In genomic region chr1:151918819-151919218, GRCh38 we compare ENCODE assay signal across 30 cellular contexts.
"Had no signal": no experiment of that assay in that cellular context is flagged by ENCODE, and none has a peak within 500 bp of the region (broad histone marks: within the 10 kb centered on the region; RNA-seq: fewer than 3 reads in every experiment).

No MANE protein-coding gene starts in this region.

- H3K4me1 ChIP-seq: esophagus squamous epithelium, suprapubic skin, transverse colon, upper lobe of right lung, uterus had no signal

- DNase-seq: cortex of kidney; effector memory CD8-positive, alpha-beta T cell; erythroblast; esophagus squamous epithelium; foreskin melanocyte; glutamatergic neuron; heart right ventricle; hippocampal formation; immature natural killer cell; islet precursor cell; kidney glomerular epithelial cell; left colon; left ventricle myocardium superior; mesenchymal stem cell; mucosa of descending colon; naive B cell; small intestine; stimulated activated CD4-positive, alpha-beta T cell treated with anti-CD3 and anti-CD28 coated beads, Interleukin-15, amount 100 ng/mL, for 24 hours; stimulated activated CD4-positive, alpha-beta T cell treated with anti-CD3 and anti-CD28 coated beads, Interleukin-2, amount 100 ng/mL, for 48 hours; stimulated activated naive CD4-positive, alpha-beta T cell; stimulated activated naive CD8-positive, alpha-beta T cell treated with anti-CD3 and anti-CD28 coated beads, Interleukin-15, amount 100 ng/mL, for 72 hours; transverse colon; upper lobe of right lung; uterus had no signal

- H3K4me3 ChIP-seq: esophagus squamous epithelium, heart right ventricle, lung, mucosa of descending colon, right lobe of liver, suprapubic skin, transverse colon, upper lobe of right lung, uterus had no signal

- ATAC-seq: effector memory CD8-positive, alpha-beta T cell; heart right ventricle; left colon; left ventricle myocardium superior; mucosa of descending colon; natural killer cell treated with Interleukin-12 subunit alpha and Interleukin-12 subunit beta and Interleukin-15 and Interleukin-18, amount 100 ng/mL, for 72 hours; stimulated activated naive CD8-positive, alpha-beta T cell treated with anti-CD3 and anti-CD28 coated beads, Interleukin-15, amount 100 ng/mL, for 72 hours; upper lobe of right lung had no signal

- H3K27me3 ChIP-seq: esophagus squamous epithelium, heart right ventricle, neutrophil, right lobe of liver, suprapubic skin, transverse colon, upper lobe of right lung, uterus had no signal

- H3K79me2 ChIP-seq: parathyroid adenoma had no signal

- H3K9ac ChIP-seq: parathyroid adenoma had no signal

- H3K36me3 ChIP-seq: esophagus squamous epithelium, heart right ventricle, neutrophil, right lobe of liver, suprapubic skin, transverse colon, upper lobe of right lung, uterus had no signal

- H2AFZ ChIP-seq: parathyroid adenoma had no signal

- H3K9me3 ChIP-seq: esophagus squamous epithelium, heart right ventricle, mucosa of descending colon, neutrophil, right lobe of liver, suprapubic skin, transverse colon, upper lobe of right lung, uterus had no signal

- H3K27ac ChIP-seq: esophagus squamous epithelium, heart right ventricle, parathyroid adenoma, suprapubic skin, transverse colon, upper lobe of right lung, uterus had no signal
